ENCODE assay signal across 8 cellular contexts in genomic region chr14:22976620-22977433, GRCh38. TPM values are rescaled to one million over a fixed set of nuclear protein-coding genes. Genes with fewer than 3 reads are reported as not detected.
DNase-seq lines count a peak whose midpoint lies in the region; ATAC-seq, FAIRE-seq and TF ChIP-seq lines count a peak whose summit lies in the region.
"Had no signal": no experiment of that assay in that cellular context is flagged by ENCODE, and none has a peak within 500 bp of the region (broad histone marks: within the 10 kb centered on the region; RNA-seq: fewer than 3 reads in every experiment).

No MANE protein-coding gene starts in this region.

- TF ChIP-seq RAD21 in A549 (conservative IDR thresholded peaks at IDR 0.05 in 1 of 2, IDR thresholded peaks at IDR 0.05 in 1 of 2), result no peak

- peak overlapping the region; percentile 89 for H3K4me3 ChIP-seq in A549

- no peak for TF ChIP-seq POLR2A in A549 (IDR thresholded peaks at IDR 0.05; ENCODE audit: low read length)

- CTCF ChIA-PET in A549 (lab: Yijun Ruan, JAX), result interaction anchor here (0.8 to 34.0 kb wide), 12 partner anchors 9 to 420 kb away, joined by 3 to 1206 read pairs (median 4); partner anchors contain the start of genes AJUBA, CDH24, HAUS4 and OR6J1

- FAIRE-seq in A549 (lab: Jason Lieb, UNC), result no peak
- FAIRE-seq: G401.6 had no signal

- H3K9me3 ChIP-seq in A549, result no peaks in the 10 kb centered on the region

- TF ChIP-seq CTCF in A549 (IDR thresholded peaks at IDR 0.05), result no peak

- DNase-seq in A549 (ENCODE audit: low read depth in 1 of 2, low spot score in 1 of 2), result peak; percentile 31 to 83
- peak; percentile 50 for DNase-seq in NCI-H460 (ENCODE audit: extremely low read depth, low read depth)
- peak; percentile 46 for DNase-seq in hepatic stellate cell (ENCODE audit: low spot score)
- DNase-seq in hypothalamus (lab: John Stamatoyannopoulos, UW), result no peak
- DNase-seq in activated CD8-positive, alpha-beta memory T cell treated with anti-CD3 and anti-CD28 coated beads, Interleukin-2, amount 50 U/mL, for 4 hours, result no peak
- DNase-seq: NCI-H2081 treated with DMSO at 0.1 percent for 48 hours had no signal

- H3K4me2 ChIP-seq in A549, result peak overlapping the region; percentile 96

- peak overlapping the region; percentile 98 to 100 for H3K27ac ChIP-seq in A549

- WGBS in A549 (ENCODE audit: missing lambda C conversion rate), result 3% methylated on average over 6 of the region's 6 CpGs

- POLR2A ChIA-PET in A549 (lab: Yijun Ruan, JAX), result interaction anchor here (0.6 to 2.1 kb wide), 10 partner anchors 11 to 118 kb away, joined by 3 to 21 read pairs (median 6); partner anchors contain the start of genes ACIN1, C14orf119, HAUS4 and PRMT5

- peaks cover 75% of the 10 kb centered on the region for H3K4me1 ChIP-seq in A549

- ATAC-seq in A549 (peak in 1 of 2 experiments; percentile 15; a peak in 3 of 6 replicates), HG03039 (IDR thresholded peaks at IDR 0.05; ENCODE audit: unreplicated experiment) (no peak)

- peak; percentile 23 to 49; a peak in 2 of 5 replicates for TF ChIP-seq EP300 in A549 (IDR thresholded peaks at IDR 0.05)

TF ChIP-seq in A549, 52 proteins besides CTCF, POLR2A, EP300 and RAD21 (continues in another document):
- TF ChIP-seq HMGXB4 (CRISPR knock-in tag; IDR thresholded peaks at IDR 0.05; ENCODE audit: borderline replicate concordance) (no peak), HEYL (CRISPR knock-in tag; IDR thresholded peaks at IDR 0.05) (no peak), RCOR1 (IDR thresholded peaks at IDR 0.05; ENCODE audit: low read depth, low read length) (no peak), FOSB (CRISPR knock-in tag; IDR thresholded peaks at IDR 0.05) (no peak), JUN (IDR thresholded peaks at IDR 0.05) (peak in 1 of 2 experiments; percentile 71; a peak in 3 of 5 replicates), NR3C1 (IDR thresholded peaks at IDR 0.05) (no peak), ZSCAN20 (CRISPR knock-in tag; IDR thresholded peaks at IDR 0.05) (no peak), MAFK (IDR thresholded peaks at IDR 0.05; ENCODE audit: partially characterized antibody) (no peak), MYC (IDR thresholded peaks at IDR 0.05; ENCODE audit: borderline replicate concordance, low read length) (no peak), KDM1A (IDR thresholded peaks at IDR 0.05; ENCODE audit: low read depth) (no peak), FOSL2 (IDR thresholded peaks at IDR 0.05) (no peak), FOSL2 (CRISPR knock-in tag; IDR thresholded peaks at IDR 0.05) (no peak), BHLHE40 (IDR thresholded peaks at IDR 0.05; ENCODE audit: low read depth, low read length) (no peak), PHF8 (IDR thresholded peaks at IDR 0.05; ENCODE audit: borderline replicate concordance, low read depth) (no peak), CHD2 (IDR thresholded peaks at IDR 0.05; ENCODE audit: low read length, partially characterized antibody) (no peak), CBX8 (IDR thresholded peaks at IDR 0.05) (no peak), BCL3 (IDR thresholded peaks at IDR 0.05) (no peak), GATA3 (IDR thresholded peaks at IDR 0.05; ENCODE audit: borderline replicate concordance) (peak; percentile 71), RFX5 (IDR thresholded peaks at IDR 0.05) (no peak), KDM5A (IDR thresholded peaks at IDR 0.05) (no peak), TFCP2L1 (CRISPR knock-in tag; IDR thresholded peaks at IDR 0.05) (no peak), MAX (IDR thresholded peaks at IDR 0.05) (peak; percentile 59)
- TF ChIP-seq, protein P1, sequence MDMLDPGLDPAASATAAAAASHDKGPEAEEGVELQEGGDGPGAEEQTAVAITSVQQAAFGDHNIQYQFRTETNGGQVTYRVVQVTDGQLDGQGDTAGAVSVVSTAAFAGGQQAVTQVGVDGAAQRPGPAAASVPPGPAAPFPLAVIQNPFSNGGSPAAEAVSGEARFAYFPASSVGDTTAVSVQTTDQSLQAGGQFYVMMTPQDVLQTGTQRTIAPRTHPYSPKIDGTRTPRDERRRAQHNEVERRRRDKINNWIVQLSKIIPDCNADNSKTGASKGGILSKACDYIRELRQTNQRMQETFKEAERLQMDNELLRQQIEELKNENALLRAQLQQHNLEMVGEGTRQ (IDR thresholded peaks at IDR 0.05), result no peak
- TF ChIP-seq, protein P2, sequence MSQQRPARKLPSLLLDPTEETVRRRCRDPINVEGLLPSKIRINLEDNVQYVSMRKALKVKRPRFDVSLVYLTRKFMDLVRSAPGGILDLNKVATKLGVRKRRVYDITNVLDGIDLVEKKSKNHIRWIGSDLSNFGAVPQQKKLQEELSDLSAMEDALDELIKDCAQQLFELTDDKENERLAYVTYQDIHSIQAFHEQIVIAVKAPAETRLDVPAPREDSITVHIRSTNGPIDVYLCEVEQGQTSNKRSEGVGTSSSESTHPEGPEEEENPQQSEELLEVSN (IDR thresholded peaks at IDR 0.05; ENCODE audit: borderline replicate concordance, low read depth), result no peak

RNA-seq across cellular contexts. Expression of gene AJUBA, which starts 5.5 kb away (rescaled TPM):
- polyA plus RNA-seq in A549 (2011; rRNA removed) (98.0 and 152 TPM in 2 replicates), A549 (2017; fragmentation: RNase III; extraction: RNeasy Plus Mini Kit Qiagen cat#74134 plus additional on column Dnase treatment) (53.4 to 68.0 TPM (median 59.0 TPM) in 3 replicates)
- polyA plus RNA-seq in A549 (2012; cell fraction: cytosol; rRNA removed), result 46.7 and 67.4 TPM in 2 replicates
- 71.5 and 76.7 TPM in 2 replicates for polyA plus RNA-seq in A549 (2012; cell fraction: nucleus; rRNA removed)
- polyA minus RNA-seq in A549 (2011; rRNA and poly(A)+ RNA removed), result 137 and 160 TPM in 2 replicates
- 61.0 and 75.1 TPM in 2 replicates for total RNA-seq in NCI-H460 (2014; rRNA removed; shearing (Covaris generic))
- 72.1 and 74.2 TPM in 2 replicates for polyA plus RNA-seq in NCI-H460 (2014; cell fraction: nucleus; rRNA removed)

RNA-seq across cellular contexts. Expression of gene HAUS4, which starts 19.9 kb away (rescaled TPM):
- polyA plus RNA-seq in A549 (2011; rRNA removed) (69.3 and 76.0 TPM in 2 replicates), A549 (2017; fragmentation: RNase III; extraction: RNeasy Plus Mini Kit Qiagen cat#74134 plus additional on column Dnase treatment) (35.9 to 42.6 TPM (median 37.3 TPM) in 3 replicates)
- 32.4 and 37.5 TPM in 2 replicates for polyA plus RNA-seq in A549 (2012; cell fraction: cytosol; rRNA removed)
- polyA plus RNA-seq in A549 (2012; cell fraction: nucleus; rRNA removed), result 33.2 and 48.7 TPM in 2 replicates
- 33.1 and 40.3 TPM in 2 replicates for polyA minus RNA-seq in A549 (2011; rRNA and poly(A)+ RNA removed)
- 77.6 and 81.7 TPM in 2 replicates for total RNA-seq in NCI-H460 (2014; rRNA removed; shearing (Covaris generic))
- 121 and 135 TPM in 2 replicates for polyA plus RNA-seq in NCI-H460 (2014; cell fraction: nucleus; rRNA removed)

RNA-seq across cellular contexts. Expression of gene C14orf93, which starts 33.1 kb away (rescaled TPM):
- 9.7 and 10.1 TPM in 2 replicates for polyA plus RNA-seq in A549 (2011; rRNA removed)
- 7.8 and 8.4 TPM in 2 replicates for polyA plus RNA-seq in A549 (2012; cell fraction: cytosol; rRNA removed)
- polyA plus RNA-seq in A549 (2012; cell fraction: nucleus; rRNA removed), result 18.6 and 22.8 TPM in 2 replicates
- polyA plus RNA-seq in A549 (2017; fragmentation: RNase III; extraction: RNeasy Plus Mini Kit Qiagen cat#74134 plus additional on column Dnase treatment), result 5.6 to 6.8 TPM (median 5.7 TPM) in 3 replicates
- polyA minus RNA-seq in A549 (2011; rRNA and poly(A)+ RNA removed), result 16.3 and 18.8 TPM in 2 replicates
- total RNA-seq in NCI-H460 (2014; rRNA removed; shearing (Covaris generic)), result 12.8 and 15.1 TPM in 2 replicates
- polyA plus RNA-seq in NCI-H460 (2014; cell fraction: nucleus; rRNA removed), result 11.6 and 16.5 TPM in 2 replicates

RNA-seq across cellular contexts. Expression of gene PRMT5, which starts 47.7 kb away (rescaled TPM):
- polyA plus RNA-seq in A549 (2011; rRNA removed), result 214 and 299 TPM in 2 replicates
- 236 and 242 TPM in 2 replicates for polyA plus RNA-seq in A549 (2012; cell fraction: cytosol; rRNA removed)
- polyA plus RNA-seq in A549 (2012; cell fraction: nucleus; rRNA removed), result 236 and 351 TPM in 2 replicates
- 185 to 224 TPM (median 188 TPM) in 3 replicates for polyA plus RNA-seq in A549 (2017; fragmentation: RNase III; extraction: RNeasy Plus Mini Kit Qiagen cat#74134 plus additional on column Dnase treatment)
- 261 and 305 TPM in 2 replicates for polyA minus RNA-seq in A549 (2011; rRNA and poly(A)+ RNA removed)
- 147 and 170 TPM in 2 replicates for total RNA-seq in NCI-H460 (2014; rRNA removed; shearing (Covaris generic))
- 119 and 179 TPM in 2 replicates for polyA plus RNA-seq in NCI-H460 (2014; cell fraction: nucleus; rRNA removed)

RNA-seq across cellular contexts. Expression of gene PSMB5, which starts 57.9 kb away (rescaled TPM):
- 283 and 337 TPM in 2 replicates for polyA plus RNA-seq in A549 (2011; rRNA removed)
- polyA plus RNA-seq in A549 (2012; cell fraction: cytosol; rRNA removed), result 501 and 506 TPM in 2 replicates
- polyA plus RNA-seq in A549 (2012; cell fraction: nucleus; rRNA removed), result 330 and 348 TPM in 2 replicates
- 352 to 365 TPM (median 363 TPM) in 3 replicates for polyA plus RNA-seq in A549 (2017; fragmentation: RNase III; extraction: RNeasy Plus Mini Kit Qiagen cat#74134 plus additional on column Dnase treatment)
- 282 and 294 TPM in 2 replicates for polyA minus RNA-seq in A549 (2011; rRNA and poly(A)+ RNA removed)
- total RNA-seq in NCI-H460 (2014; rRNA removed; shearing (Covaris generic)), result 191 and 254 TPM in 2 replicates
- polyA plus RNA-seq in NCI-H460 (2014; cell fraction: nucleus; rRNA removed), result 203 TPM in 2 replicates

Comparison
In these comparisons a context has a peak if more than half of its experiments do, and no peak if none do; other contexts are left out.
1. DNase-seq: peak in A549 (2 of 2), NCI-H460 (single experiment) and hepatic stellate cell (single experiment); none in hypothalamus (0 of 51) and activated CD8-positive, alpha-beta memory T cell treated with anti-CD3 and anti-CD28 coated beads, Interleukin-2, amount 50 U/mL, for 4 hours (single experiment).